8 cellular contexts compared by ENCODE assay signal in the genomic region with DNA sequence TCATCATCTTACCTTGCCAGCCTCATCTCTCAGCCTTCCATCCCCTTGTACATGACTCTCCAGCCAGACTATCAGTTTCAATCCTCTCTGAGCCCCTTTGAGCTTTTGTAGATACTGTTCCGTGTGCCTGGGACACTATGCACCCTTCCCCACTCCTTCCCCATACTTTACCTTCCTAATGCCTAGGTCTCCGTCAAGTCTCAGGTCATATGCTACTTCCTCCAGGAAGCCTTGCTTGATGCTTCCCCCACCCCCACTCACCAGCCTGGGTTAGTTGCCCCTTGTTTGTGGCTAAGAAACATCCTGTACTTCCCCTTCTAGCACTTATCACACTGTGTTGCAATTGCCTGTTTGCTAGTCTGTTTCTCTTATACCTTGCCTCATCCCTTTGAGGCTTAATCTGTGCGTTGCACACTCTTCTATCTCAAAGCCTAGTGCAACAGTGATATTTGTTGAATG. TPM values are rescaled to one million over a fixed set of nuclear protein-coding genes. Genes with fewer than 3 reads are reported as not detected.
DNase-seq lines count a peak whose midpoint lies in the region; ATAC-seq, FAIRE-seq and TF ChIP-seq lines count a peak whose summit lies in the region.

No MANE protein-coding gene starts in this region.

- H3K27me3 ChIP-seq in adrenal gland (no peaks in the 10 kb centered on the region), spleen (replicated peaks in 1 of 7) (no peaks in the 10 kb centered on the region)

- TF ChIP-seq CTCF in adrenal gland (IDR thresholded peaks at IDR 0.05) (no peak), spleen (IDR thresholded peaks at IDR 0.05 in 8 of 11, conservative IDR thresholded peaks at IDR 0.05 in 3 of 11) (peak in 1 of 11 experiments; percentile 17), GM13977 (IDR thresholded peaks at IDR 0.05; ENCODE audit: extremely low read depth, insufficient read depth, missing control alignments) (no peak)

- FAIRE-seq in GM19239 (lab: Jason Lieb, UNC) = peak; percentile 76

- H3K9me3 ChIP-seq in adrenal gland (replicated peaks in 1 of 3) (no peaks in the 10 kb centered on the region), spleen (no peaks in the 10 kb centered on the region)

- H3K36me3 ChIP-seq in adrenal gland (replicated peaks in 1 of 2) (no peaks in the 10 kb centered on the region), spleen (peaks cover 0 to 7% (median 0%) of the 10 kb centered on the region in 6 donors)

- CTCF ChIA-PET in T-cell (lab: Charles Lee) = interaction anchor here in 1 of 2 donors (1.2 to 4.7 kb wide), 6 partner anchors 9 to 18 kb away, joined by 3 to 39 read pairs (median 18); no protein-coding TSS in a partner anchor

- in situ Hi-C loops in GM13977 (cut with MboI; ENCODE audit: low pct_unique_long_range_greater_than_20kb, low sequenced_read_pairs, unreplicated experiment) = loop anchor here (25.0 kb wide), 1 partner anchor 390 kb away; no protein-coding TSS in a partner anchor

- no peak for DNase-seq in GM19239 (ENCODE audit: insufficient read length, low spot score)
- DNase-seq in T-cell = peak; percentile 59 to 89 (median 79)
- peak in 5 of 7 donors; percentile 26 to 75 (median 55) for DNase-seq in adrenal gland
- peak; percentile 93 for DNase-seq in spleen
- no peak for DNase-seq in NCI-H2171 (lab: John Stamatoyannopoulos, UW)
- DNase-seq in GM13977 (ENCODE audit: low spot score) = no peak
- DNase-seq in NCI-H510A (lab: John Stamatoyannopoulos, UW) = no peak

- TF ChIP-seq POLR2A in adrenal gland (IDR thresholded peaks at IDR 0.05) = no peak
- TF ChIP-seq POLR2A in spleen (IDR thresholded peaks at IDR 0.05) = peak in 2 of 3 donors; percentile 46 to 83

- H3K27ac Mint-ChIP-seq in T-cell = no peak overlapping the region

- POLR2A ChIA-PET in T-cell (lab: Charles Lee) = interaction anchor here (0.5 to 1.7 kb wide), 10 partner anchors 8 to 55 kb away, joined by 3 to 15 read pairs (median 6); no protein-coding TSS in a partner anchor

- no peaks in the 10 kb centered on the region for H3K27me3 Mint-ChIP-seq in T-cell

- H3K27ac ChIP-seq in adrenal gland = peak overlapping the region in 1 of 5 donors; percentile 58
- peak overlapping the region; percentile 67 to 100 (median 100) for H3K27ac ChIP-seq in spleen

- no peak overlapping the region for H3K4me3 ChIP-seq in adrenal gland
- H3K4me3 ChIP-seq in spleen = peak overlapping the region in 6 of 8 donors; percentile 1 to 61 (median 26)

- no peaks in the 10 kb centered on the region for H3K9me3 Mint-ChIP-seq in T-cell

- H3K4me1 ChIP-seq in adrenal gland (replicated peaks in 1 of 2) (peaks cover 18 to 22% of the 10 kb centered on the region in 2 donors), spleen (peaks cover 60 to 100% (median 97%) of the 10 kb centered on the region in 6 donors)

- 74 to 83% (median 75%) methylated on average over 3 of the region's 3 CpGs for WGBS in adrenal gland, 4 donors
- WGBS in spleen, 5 donors = 20 to 38% (median 25%) methylated on average over 3 of the region's 3 CpGs

- no peaks in the 10 kb centered on the region for H3K36me3 Mint-ChIP-seq in T-cell

- ATAC-seq in T-cell (replicated peaks in 1 of 4) (peak; percentile 77 to 85 (median 82)), GM21825 (IDR thresholded peaks at IDR 0.05; ENCODE audit: unreplicated experiment) (no peak)

- no peak overlapping the region for H3K4me3 Mint-ChIP-seq in T-cell

- intact Hi-C loops in adrenal gland (cut with DNase I) = no loop called here
- intact Hi-C loops in spleen (cut with DNase I; ENCODE audit: low total_unique reads) = no loop called here

- H3K4me1 Mint-ChIP-seq in T-cell = peaks cover 49 to 82% (median 58%) of the 10 kb centered on the region in 3 donors

RNA-seq across cellular contexts. Expression of a gene that starts 6.7 kb away (rescaled TPM):
- 100 to 1,000 TPM; 123 to 265 (median 130) TPM for total RNA-seq in T-cell
- 10 to 100 TPM; 26.4 to 49.2 (median 40.0) TPM for total RNA-seq in adrenal gland
- polyA plus RNA-seq in adrenal gland = 10 to 100 TPM; 23.0 to 30.5 (median 29.9) TPM
- 100 to 1,000 TPM in 4 of 7 donors, 10 to 100 TPM in 3; 82.0 to 136 (median 112) TPM for total RNA-seq in spleen
- 10 to 100 TPM; 29.5 to 48.4 (median 38.4) TPM for polyA plus RNA-seq in spleen

Comparison
In these comparisons a context has a peak if more than half of its experiments do, and no peak if none do; other contexts are left out.
1. DNase-seq: peak in T-cell (34 of 34), adrenal gland (5 of 7) and spleen (single experiment); none in GM19239 (single experiment), NCI-H2171 (single experiment), GM13977 (single experiment) and NCI-H510A (single experiment).
2. H3K4me3 ChIP-seq: peak in spleen (6 of 8); none in adrenal gland (0 of 4).
3. POLR2A ChIP-seq: peak in spleen (2 of 3); none in adrenal gland (0 of 2).